Comparison of ENCODE assay signal across 8 cellular contexts in genomic region chr3:108125550-108126071, GRCh38. TPM values are rescaled to one million over a fixed set of nuclear protein-coding genes. Genes with fewer than 3 reads are reported as not detected.
DNase-seq lines count a peak whose midpoint lies in the region; ATAC-seq, FAIRE-seq and TF ChIP-seq lines count a peak whose summit lies in the region.

No MANE protein-coding gene starts in this region.

- peaks cover 29% of the 10 kb centered on the region for H3K36me3 Mint-ChIP-seq in activated naive CD8-positive, alpha-beta T cell
- H3K36me3 Mint-ChIP-seq in osteocyte (ENCODE audit: unreplicated experiment), result no peaks in the 10 kb centered on the region

- H3K9me3 Mint-ChIP-seq in activated naive CD8-positive, alpha-beta T cell (ENCODE audit: low read depth), result peaks cover 7% of the 10 kb centered on the region
- H3K9me3 Mint-ChIP-seq in osteocyte (ENCODE audit: unreplicated experiment), result no peaks in the 10 kb centered on the region

- ATAC-seq in HG03432 (IDR thresholded peaks at IDR 0.05; ENCODE audit: unreplicated experiment), result peak; percentile 54
- ATAC-seq in omental fat pad (ENCODE audit: low FRiP score), result no peak

- TF ChIP-seq CTCF in omental fat pad (IDR thresholded peaks at IDR 0.05) (no peak), osteocyte (IDR thresholded peaks at IDR 0.05) (no peak)

- peaks cover 74% of the 10 kb centered on the region for H3K4me1 Mint-ChIP-seq in activated naive CD8-positive, alpha-beta T cell (ENCODE audit: low read depth)
- peaks cover 1% of the 10 kb centered on the region for H3K4me1 Mint-ChIP-seq in osteocyte (ENCODE audit: unreplicated experiment)

- peak; percentile 97 for FAIRE-seq in GM19239 (lab: Jason Lieb, UNC)

- DNase-seq in CD1c-positive myeloid dendritic cell (ENCODE audit: extremely low spot score) (peak; percentile 35), GM19239 (ENCODE audit: insufficient read length, low spot score) (no peak), SHP77 treated with DMSO at 0.1 percent for 48 hours (lab: John Stamatoyannopoulos, UW) (peak; percentile 49), omental fat pad (ENCODE audit: low spot score) (no peak), osteocyte (ENCODE audit: extremely low spot score, unreplicated experiment) (no peak)
- peak; percentile 18 to 33 (median 31) for DNase-seq in stimulated activated CD4-positive, alpha-beta T cell treated with anti-CD3 and anti-CD28 coated beads, TNF-alpha, amount 100 ng/mL, for 1 hour (ENCODE audit: low read depth in 3 of 3, low spot score in 1 of 3)

- H3K4me3 Mint-ChIP-seq in activated naive CD8-positive, alpha-beta T cell, result peak overlapping the region; percentile 96
- no peak overlapping the region for H3K4me3 Mint-ChIP-seq in osteocyte (ENCODE audit: unreplicated experiment)

- H3K27me3 Mint-ChIP-seq in activated naive CD8-positive, alpha-beta T cell, result no peaks in the 10 kb centered on the region
- H3K27me3 Mint-ChIP-seq in osteocyte (ENCODE audit: unreplicated experiment), result peaks cover 10% of the 10 kb centered on the region

- peak overlapping the region; percentile 100 for H3K27ac Mint-ChIP-seq in activated naive CD8-positive, alpha-beta T cell
- H3K27ac Mint-ChIP-seq in osteocyte (ENCODE audit: unreplicated experiment), result no peak overlapping the region

RNA-seq across cellular contexts. Expression of gene CD47, which starts 34.8 kb away (rescaled TPM):
- total RNA-seq in omental fat pad (10 to 100 TPM; 42.7 to 58.7 (median 56.0) TPM), osteocyte (44.8 and 51.2 TPM in 2 replicates)

Comparison
In these comparisons a context has a peak if more than half of its experiments do, and no peak if none do; other contexts are left out.
1. DNase-seq: peak in CD1c-positive myeloid dendritic cell (single experiment), SHP77 treated with DMSO at 0.1 percent for 48 hours (single experiment) and stimulated activated CD4-positive, alpha-beta T cell treated with anti-CD3 and anti-CD28 coated beads, TNF-alpha, amount 100 ng/mL, for 1 hour (3 of 3); none in GM19239 (single experiment), omental fat pad (single experiment) and osteocyte (single experiment).